ENCODE assay signal across 22 cellular contexts in genomic region chr13:43720780-43721397, GRCh38.
DNase-seq lines count a peak whose midpoint lies in the region; ATAC-seq and TF ChIP-seq lines count a peak whose summit lies in the region.
"Had no signal": no experiment of that assay in that cellular context is flagged by ENCODE, and none has a peak within 500 bp of the region (broad histone marks: within the 10 kb centered on the region; RNA-seq: fewer than 3 reads in every experiment).

No MANE protein-coding gene starts in this region.

- H3K4me1 ChIP-seq in GM23248 (ENCODE audit: insufficient read depth): peaks cover 9% of the 10 kb centered on the region
- peaks cover 9% of the 10 kb centered on the region for H3K4me1 ChIP-seq in PC-3 (ENCODE audit: insufficient read depth, low read length)
- H3K4me1 ChIP-seq in ovary (ENCODE audit: insufficient read depth): no peaks in the 10 kb centered on the region
- H3K4me1 ChIP-seq: foreskin keratinocyte, thyroid gland had no signal

- ATAC-seq in PC-3 (peak; percentile 99), HG03565 (IDR thresholded peaks at IDR 0.05; ENCODE audit: unreplicated experiment) (no peak), HG03342 (IDR thresholded peaks at IDR 0.05; ENCODE audit: unreplicated experiment) (no peak)
- ATAC-seq: foreskin keratinocyte, right cardiac atrium, T-helper 17 cell had no signal

- TF ChIP-seq CTCF in PC-3 (conservative IDR thresholded peaks at IDR 0.05; ENCODE audit: low read depth, low read length): no peak
- no peak for TF ChIP-seq CTCF in epithelial cell of esophagus (IDR thresholded peaks at IDR 0.05; ENCODE audit: insufficient read depth, low read depth, low read length, missing control alignments)
- no peak for TF ChIP-seq CTCF in osteocyte (IDR thresholded peaks at IDR 0.05)
- TF ChIP-seq CTCF in ovary (IDR thresholded peaks at IDR 0.05): no peak

- peaks cover 17% of the 10 kb centered on the region for H3K9me3 Mint-ChIP-seq in osteocyte (ENCODE audit: unreplicated experiment)
- H3K9me3 Mint-ChIP-seq: activated CD4-positive, alpha-beta T cell treated with anti-CD3 and anti-CD28 coated beads, Interleukin-2, amount 10 ng/mL, durations not matched to agents 24 days and 14 days; activated naive CD4-positive, alpha-beta T cell treated with anti-CD3 and anti-CD28 coated beads for 36 hours; central memory CD8-positive, alpha-beta T cell; stimulated activated naive CD8-positive, alpha-beta T cell treated with anti-CD3 and anti-CD28 coated beads, Interleukin-15, Interleukin-2, amounts not matched to agents 100 ng/mL and 50 ng/mL, for 24 hours had no signal

- no peaks in the 10 kb centered on the region for H3K36me3 ChIP-seq in GM23248 (ENCODE audit: low read depth)
- no peaks in the 10 kb centered on the region for H3K36me3 ChIP-seq in PC-3 (ENCODE audit: low read depth, low read length)
- H3K36me3 ChIP-seq in ovary: no peaks in the 10 kb centered on the region
- H3K36me3 ChIP-seq: thyroid gland had no signal

- H3K36me3 Mint-ChIP-seq in osteocyte (ENCODE audit: unreplicated experiment): peaks cover 4% of the 10 kb centered on the region

- peaks cover 12% of the 10 kb centered on the region for H3K4me1 Mint-ChIP-seq in osteocyte (ENCODE audit: unreplicated experiment)
- H3K4me1 Mint-ChIP-seq: activated CD4-positive, alpha-beta T cell treated with anti-CD3 and anti-CD28 coated beads, Interleukin-2, amount 10 ng/mL, durations not matched to agents 24 days and 14 days; central memory CD8-positive, alpha-beta T cell; T-helper 17 cell had no signal

- no peaks in the 10 kb centered on the region for H3K27me3 ChIP-seq in GM23248 (replicated peaks; ENCODE audit: insufficient read depth)
- H3K27me3 ChIP-seq in PC-3 (ENCODE audit: low read length): no peaks in the 10 kb centered on the region
- H3K27me3 ChIP-seq in ovary: no peaks in the 10 kb centered on the region
- H3K27me3 ChIP-seq: foreskin keratinocyte, thyroid gland had no signal

- H3K27ac ChIP-seq in GM23248: no peak overlapping the region
- H3K27ac ChIP-seq in PC-3 (ENCODE audit: low read length): no peak overlapping the region
- no peak overlapping the region for H3K27ac ChIP-seq in ovary
- H3K27ac ChIP-seq: foreskin keratinocyte, KMS-11, thyroid gland had no signal

- H3K9ac ChIP-seq in GM23248 (no peak overlapping the region), PC-3 (ENCODE audit: low read length) (no peak overlapping the region)
- H3K9ac ChIP-seq: KMS-11 had no signal

- H3K4me2 ChIP-seq in GM23248 (ENCODE audit: unreplicated experiment) (no peak overlapping the region), PC-3 (ENCODE audit: low read length) (no peak overlapping the region)
- H3K4me2 ChIP-seq: KMS-11 had no signal

- in situ Hi-C loops in GM23248 (cut with MboI): no loop called here

- H3K4me3 ChIP-seq in GM23248 (no peak overlapping the region), PC-3 (ENCODE audit: low read length) (no peak overlapping the region), epithelial cell of esophagus (ENCODE audit: low read length) (no peak overlapping the region), ovary (no peak overlapping the region)
- H3K4me3 ChIP-seq: thyroid gland had no signal

- no peaks in the 10 kb centered on the region for H3K27me3 Mint-ChIP-seq in osteocyte (ENCODE audit: unreplicated experiment)

- no peaks in the 10 kb centered on the region for H3K9me2 ChIP-seq in GM23248 (ENCODE audit: insufficient read depth)
- no peaks in the 10 kb centered on the region for H3K9me2 ChIP-seq in PC-3 (replicated peaks; ENCODE audit: low read length)

- CTCF ChIA-PET in PC-3 (lab: Charles Lee): no interaction called here

- 39 to 41% methylated on average over 2 of the region's 2 CpGs for WGBS in GM23248 (ENCODE audit: low coverage in 1 of 2, low lambda C conversion rate in 2 of 2, missing lambda C conversion rate in 2 of 2), 2 experiments
- 47 to 49% (median 47%) methylated on average over 2 of the region's 2 CpGs for WGBS in ovary, 3 donors

- POLR2A ChIA-PET in PC-3 (lab: Charles Lee; ENCODE audit: unreplicated experiment): interaction anchor here (0.7 kb wide), 1 partner anchor 44 kb away, joined by 3 read pairs; no protein-coding TSS in a partner anchor

- H2AFZ ChIP-seq in GM23248 (no peak overlapping the region), PC-3 (ENCODE audit: low read length) (no peak overlapping the region)

- H4K20me1 ChIP-seq in GM23248 (ENCODE audit: insufficient read depth): no peaks in the 10 kb centered on the region
- H4K20me1 ChIP-seq in PC-3 (ENCODE audit: low read length): no peaks in the 10 kb centered on the region

- intact Hi-C loops in PC-3 (cut with micrococcal nuclease) (no loop called here), ovary (cut with DNase I) (no loop called here)

- H3K27ac Mint-ChIP-seq in osteocyte (ENCODE audit: unreplicated experiment): peak overlapping the region; percentile 27
- H3K27ac Mint-ChIP-seq: activated CD4-positive, alpha-beta T cell treated with anti-CD3 and anti-CD28 coated beads, Interleukin-2, amount 10 ng/mL, durations not matched to agents 24 days and 14 days; activated naive CD4-positive, alpha-beta T cell treated with anti-CD3 and anti-CD28 coated beads for 36 hours; stimulated activated naive CD8-positive, alpha-beta T cell treated with anti-CD3 and anti-CD28 coated beads, Interleukin-15, Interleukin-2, amounts not matched to agents 100 ng/mL and 50 ng/mL, for 24 hours; T-helper 17 cell had no signal

- H3F3A ChIP-seq in GM23248 (ENCODE audit: insufficient read depth): 0 out of 2 replicates have a peak, but pooled peaks cover 7% of the 10 kb centered on the region
- H3F3A ChIP-seq in PC-3 (ENCODE audit: low read length, unreplicated experiment): no peaks in the 10 kb centered on the region

- no TSS peak for BruUV-seq in PC-3 (replicated peaks; lab: Mats Ljungman, UMichigan)

- no peak for TF ChIP-seq EP300 in ovary (IDR thresholded peaks at IDR 0.05)

- H3K79me2 ChIP-seq in GM23248 (ENCODE audit: insufficient read depth): no peaks in the 10 kb centered on the region
- H3K79me2 ChIP-seq in PC-3 (ENCODE audit: low read length): no peaks in the 10 kb centered on the region

- DNase-seq in GM23248: peak; percentile 54
- DNase-seq in PC-3: peak; percentile 73
- peak; percentile 62 for DNase-seq in epithelial cell of esophagus (ENCODE audit: low read depth)
- no peak for DNase-seq in osteocyte (ENCODE audit: extremely low spot score, unreplicated experiment)
- DNase-seq in ovary: no peak
- DNase-seq: activated CD4-positive, alpha-beta T cell treated with anti-CD3 and anti-CD28 coated beads, Interleukin-2, amount 10 ng/mL, durations not matched to agents 24 days and 14 days; activated naive CD4-positive, alpha-beta T cell treated with anti-CD3 and anti-CD28 coated beads for 36 hours; anterior cingulate cortex; mesendoderm; NCI-H1694; NCI-H2171 treated with DMSO at 0.1 percent for 48 hours; NCI-H526 treated with DMSO at 0.1 percent for 48 hours; occipital lobe; right cardiac atrium; T-helper 17 cell; thyroid gland had no signal

- no peak overlapping the region for H3K4me3 Mint-ChIP-seq in osteocyte (ENCODE audit: unreplicated experiment)
- H3K4me3 Mint-ChIP-seq: activated CD4-positive, alpha-beta T cell treated with anti-CD3 and anti-CD28 coated beads, Interleukin-2, amount 10 ng/mL, durations not matched to agents 24 days and 14 days; activated naive CD4-positive, alpha-beta T cell treated with anti-CD3 and anti-CD28 coated beads for 36 hours; central memory CD8-positive, alpha-beta T cell; stimulated activated naive CD8-positive, alpha-beta T cell treated with anti-CD3 and anti-CD28 coated beads, Interleukin-15, Interleukin-2, amounts not matched to agents 100 ng/mL and 50 ng/mL, for 24 hours; T-helper 17 cell had no signal

- no peak for TF ChIP-seq POLR2A in ovary (IDR thresholded peaks at IDR 0.05)

- H3K9me3 ChIP-seq in GM23248 (ENCODE audit: low read depth) (no peaks in the 10 kb centered on the region), PC-3 (ENCODE audit: low read length) (no peaks in the 10 kb centered on the region), ovary (no peaks in the 10 kb centered on the region)
- H3K9me3 ChIP-seq: thyroid gland had no signal

Comparison
In these comparisons a context has a peak if more than half of its experiments do, and no peak if none do; other contexts are left out.
1. DNase-seq: peak in GM23248 (single experiment), PC-3 (single experiment) and epithelial cell of esophagus (single experiment); none in osteocyte (single experiment) and ovary (0 of 5).